11 cellular contexts compared by ENCODE assay signal in genomic region chr12:111440152-111440551, GRCh38. TPM values are rescaled to one million over a fixed set of nuclear protein-coding genes. Genes with fewer than 3 reads are reported as not detected.
A peak's percentile ranks its signal among the peaks of the same experiment; 100 is the strongest.
DNase-seq lines count a peak whose midpoint lies in the region; ATAC-seq and TF ChIP-seq lines count a peak whose summit lies in the region.
"Had no signal": no experiment of that assay in that cellular context is flagged by ENCODE, and none has a peak within 500 bp of the region (broad histone marks: within the 10 kb centered on the region; RNA-seq: fewer than 3 reads in every experiment).

No MANE protein-coding gene starts in this region.

- ATAC-seq in activated B cell treated with CpG ODN at 0.5 μM for 24 hours (ENCODE audit: low read depth): no peak

- no peak for TF ChIP-seq CTCF in activated B cell treated with CpG ODN at 0.5 μM for 24 hours (IDR thresholded peaks at IDR 0.05)
- TF ChIP-seq CTCF in right atrium auricular region (IDR thresholded peaks at IDR 0.05): no peak
- no peak for TF ChIP-seq CTCF in suprapubic skin (IDR thresholded peaks at IDR 0.05)
- TF ChIP-seq CTCF in SK-N-SH (IDR thresholded peaks at IDR 0.05): no peak

- H3K9me3 ChIP-seq in right atrium auricular region (no peaks in the 10 kb centered on the region), suprapubic skin (no peaks in the 10 kb centered on the region), HAP-1 (no peaks in the 10 kb centered on the region), SK-N-SH (no peaks in the 10 kb centered on the region)
- H3K9me3 ChIP-seq: ovary had no signal

- no peaks in the 10 kb centered on the region for H3K27me3 Mint-ChIP-seq in activated B cell treated with CpG ODN at 0.5 μM for 24 hours

- TF ChIP-seq EP300 in suprapubic skin (IDR thresholded peaks at IDR 0.05): no peak
- TF ChIP-seq EP300 in SK-N-SH (IDR thresholded peaks at IDR 0.05; ENCODE audit: borderline replicate concordance in 1 of 2, low read depth in 1 of 2, low read length in 1 of 2): no peak

- CTCF ChIA-PET in activated B cell treated with CpG ODN at 0.5 μM for 24 hours (lab: Charles Lee): interaction anchor here (0.7 kb wide), 1 partner anchor 43 kb away, joined by 3 read pairs; no protein-coding TSS in a partner anchor
- CTCF ChIA-PET in SK-N-SH (lab: Yijun Ruan, JAX): interaction anchor here (5.1 to 28.3 kb wide), 2 partner anchors 11 to 39 kb away, joined by 33 to 618 read pairs; partner anchors contain the start of gene SH2B3

- peak overlapping the region; percentile 46 for H3K27ac ChIP-seq in right atrium auricular region
- peak overlapping the region; percentile 15 for H3K27ac ChIP-seq in suprapubic skin
- no peak overlapping the region for H3K27ac ChIP-seq in SK-N-SH (ENCODE audit: low read depth in 2 of 2, low read length in 1 of 2)
- H3K27ac ChIP-seq: ovary had no signal

- H3K4me3 Mint-ChIP-seq in activated B cell treated with CpG ODN at 0.5 μM for 24 hours: no peak overlapping the region

- H3K36me3 ChIP-seq in right atrium auricular region: peaks cover 11% of the 10 kb centered on the region
- H3K36me3 ChIP-seq in suprapubic skin: peaks cover 10% of the 10 kb centered on the region
- peaks cover under 1% of the 10 kb centered on the region for H3K36me3 ChIP-seq in HAP-1 (replicated peaks)
- H3K36me3 ChIP-seq in SK-N-SH (replicated peaks in 1 of 2; ENCODE audit: control insufficient read depth in 1 of 2, insufficient read depth in 2 of 2, low read length in 1 of 2): peaks cover 10 to 18% of the 10 kb centered on the region in 2 experiments
- H3K36me3 ChIP-seq: ovary had no signal

- H3K36me3 Mint-ChIP-seq in activated B cell treated with CpG ODN at 0.5 μM for 24 hours (ENCODE audit: low read depth): peaks cover 38% of the 10 kb centered on the region

- H4K20me1 ChIP-seq in SK-N-SH (ENCODE audit: insufficient read depth): peaks cover 100% of the 10 kb centered on the region

- intact Hi-C loops in activated B cell treated with CpG ODN at 0.5 μM for 24 hours (cut with micrococcal nuclease): no loop called here

- no peaks in the 10 kb centered on the region for H3K9me3 Mint-ChIP-seq in activated B cell treated with CpG ODN at 0.5 μM for 24 hours

- H3K4me3 ChIP-seq in right atrium auricular region (no peak overlapping the region), suprapubic skin (no peak overlapping the region), HAP-1 (no peak overlapping the region), SK-N-SH (ENCODE audit: low read depth in 2 of 2, low read length in 1 of 2) (no peak overlapping the region)
- H3K4me3 ChIP-seq: ovary had no signal

- POLR2A ChIA-PET in activated B cell treated with CpG ODN at 0.5 μM for 24 hours (lab: Charles Lee): interaction anchor here (0.9 to 6.6 kb wide), 4 partner anchors 11 to 37 kb away, joined by 3 to 122 read pairs (median 13); no protein-coding TSS in a partner anchor
- POLR2A ChIA-PET in SK-N-SH (lab: Yijun Ruan, JAX): no interaction called here

- in situ Hi-C loops in HAP-1 (cut with MboI; ENCODE audit: low sequenced_read_pairs): no loop called here

- no peak overlapping the region for H2AFZ ChIP-seq in SK-N-SH (ENCODE audit: low read depth)

- peaks cover 44% of the 10 kb centered on the region for H3F3A ChIP-seq in SK-N-SH (replicated peaks; ENCODE audit: insufficient read depth)

- no peak overlapping the region for H3K4me2 ChIP-seq in SK-N-SH

- DNase-seq in activated CD8-positive, alpha-beta memory T cell treated with anti-CD3 and anti-CD28 coated beads, Interleukin-2, amount 50 U/mL, for 4 hours: peak; percentile 9
- DNase-seq in activated CD8-positive, alpha-beta memory T cell treated with anti-CD3 and anti-CD28 coated beads, Interleukin-2, amount 50 U/mL, for 48 hours: no peak
- DNase-seq in activated B cell treated with CpG ODN at 0.5 μM for 24 hours (no peak), right atrium auricular region (ENCODE audit: low spot score) (no peak), suprapubic skin (ENCODE audit: low spot score in 2 of 2) (peak in 1 of 2 donors; percentile 55), HAP-1 (ENCODE audit: low spot score in 2 of 2) (no peak), middle frontal gyrus (ENCODE audit: extremely low spot score, low spot score) (no peak), SK-N-SH (no peak)
- DNase-seq: activated CD4-positive, alpha-beta T cell treated with anti-CD3 and anti-CD28 coated beads for 4 hours; amygdala; ovary had no signal

- H3K4me1 ChIP-seq in right atrium auricular region: peaks cover 4 to 96% of the 10 kb centered on the region in 2 donors
- H3K4me1 ChIP-seq in suprapubic skin: peaks cover 71% of the 10 kb centered on the region
- peaks cover under 1% of the 10 kb centered on the region for H3K4me1 ChIP-seq in HAP-1
- H3K4me1 ChIP-seq in SK-N-SH (ENCODE audit: control insufficient read depth in 1 of 2, insufficient read depth in 2 of 2, low read depth in 1 of 2, low read length in 1 of 2): peaks cover 36 to 37% of the 10 kb centered on the region in 2 experiments; a peak in 3 of 4 replicates

- peaks cover 91% of the 10 kb centered on the region for H3K4me1 Mint-ChIP-seq in activated B cell treated with CpG ODN at 0.5 μM for 24 hours

- no peaks in the 10 kb centered on the region for H3K9me2 ChIP-seq in SK-N-SH

- WGBS in suprapubic skin: 49% methylated on average over 8 of the region's 8 CpGs
- WGBS in SK-N-SH (ENCODE audit: low lambda C conversion rate): 93% methylated on average over 8 of the region's 8 CpGs

- peak overlapping the region; percentile 12 for H3K27ac Mint-ChIP-seq in activated B cell treated with CpG ODN at 0.5 μM for 24 hours

- no peak for TF ChIP-seq POLR2A in suprapubic skin (IDR thresholded peaks at IDR 0.05)

- TF ChIP-seq RAD21 in SK-N-SH (IDR thresholded peaks at IDR 0.05; ENCODE audit: low read length): no peak

- H3K27me3 ChIP-seq in right atrium auricular region: no peaks in the 10 kb centered on the region
- no peaks in the 10 kb centered on the region for H3K27me3 ChIP-seq in suprapubic skin
- no peaks in the 10 kb centered on the region for H3K27me3 ChIP-seq in HAP-1 (ENCODE audit: low read depth)
- no peaks in the 10 kb centered on the region for H3K27me3 ChIP-seq in SK-N-SH (ENCODE audit: insufficient read depth)
- H3K27me3 ChIP-seq: ovary had no signal

- H3K9ac ChIP-seq in SK-N-SH: no peak overlapping the region

- H3K79me2 ChIP-seq in SK-N-SH (ENCODE audit: insufficient read depth): peaks cover 100% of the 10 kb centered on the region

TF ChIP-seq in SK-N-SH, 30 proteins besides CTCF, POLR2A, EP300 and RAD21:
- TF ChIP-seq, protein P1, sequence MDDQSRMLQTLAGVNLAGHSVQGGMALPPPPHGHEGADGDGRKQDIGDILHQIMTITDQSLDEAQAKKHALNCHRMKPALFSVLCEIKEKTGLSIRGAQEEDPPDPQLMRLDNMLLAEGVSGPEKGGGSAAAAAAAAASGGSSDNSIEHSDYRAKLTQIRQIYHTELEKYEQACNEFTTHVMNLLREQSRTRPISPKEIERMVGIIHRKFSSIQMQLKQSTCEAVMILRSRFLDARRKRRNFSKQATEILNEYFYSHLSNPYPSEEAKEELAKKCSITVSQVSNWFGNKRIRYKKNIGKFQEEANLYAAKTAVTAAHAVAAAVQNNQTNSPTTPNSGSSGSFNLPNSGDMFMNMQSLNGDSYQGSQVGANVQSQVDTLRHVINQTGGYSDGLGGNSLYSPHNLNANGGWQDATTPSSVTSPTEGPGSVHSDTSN (IDR thresholded peaks at IDR 0.05): no peak
- TF ChIP-seq YY1 (IDR thresholded peaks at IDR 0.05; ENCODE audit: low read depth): no peak

RNA-seq across cellular contexts. Expression of gene SH2B3, which starts 34.4 kb away (rescaled TPM):
- total RNA-seq in activated B cell treated with CpG ODN at 0.5 μM for 24 hours: 46.7 and 50.7 TPM in 2 replicates
- total RNA-seq in right atrium auricular region: 10 to 100 TPM; 42.6 to 47.4 TPM
- total RNA-seq in suprapubic skin: 1 to 10 TPM; 3.4 to 7.1 (median 4.2) TPM
- 14.4 and 15.6 TPM in 2 replicates for polyA plus RNA-seq in SK-N-SH (2012; rRNA removed)
- 14.9 and 18.4 TPM in 2 replicates for polyA plus RNA-seq in SK-N-SH (2012; cell fraction: cytosol; rRNA removed)
- polyA plus RNA-seq in SK-N-SH (2012; cell fraction: nucleus; rRNA removed): 19.2 and 26.6 TPM in 2 replicates

Comparison
In these comparisons a context has a peak if more than half of its experiments do, and no peak if none do; other contexts are left out.
1. H3K27ac ChIP-seq: peak in right atrium auricular region (2 of 2) and suprapubic skin (single experiment); none in SK-N-SH (0 of 2).